Comparison of ENCODE assay signal across 10 cellular contexts in genomic region chr16:46949216-46949892, GRCh38.
DNase-seq lines count a peak whose midpoint lies in the region; ATAC-seq lines count a peak whose summit lies in the region.
"Had no signal": no experiment of that assay in that cellular context is flagged by ENCODE, and none has a peak within 500 bp of the region (broad histone marks: within the 10 kb centered on the region; RNA-seq: fewer than 3 reads in every experiment).

No MANE protein-coding gene starts in this region.

- DNase-seq in NCI-H2227 (lab: John Stamatoyannopoulos, UW; ENCODE audit: unreplicated experiment) (peak; percentile 17), NCI-H2227 treated with DMSO at 0.1 percent for 48 hours (lab: John Stamatoyannopoulos, UW) (no peak), epidermal melanocyte (ENCODE audit: insufficient read length, low spot score) (no peak), D341Med (ENCODE audit: low spot score) (no peak), amygdala (lab: John Stamatoyannopoulos, UW) (no peak)
- peak; percentile 28 for DNase-seq in activated T-helper 9 cell treated with anti-CD3 and anti-CD28 coated beads, Interleukin-2, amount 50 U/mL, for 16 hours (ENCODE audit: low read depth)
- DNase-seq in stimulated activated CD4-positive, alpha-beta T cell treated with anti-CD3 and anti-CD28 coated beads, Interleukin-12 subunit alpha, Interleukin-12 subunit beta, amount 100 ng/mL, for 48 hours (ENCODE audit: low read depth in 2 of 3, low spot score in 1 of 3): peak; percentile 32 to 37 (median 32)
- DNase-seq: cerebellar nuclear complex, naive B cell had no signal

- ATAC-seq in HG03442 (IDR thresholded peaks at IDR 0.05; ENCODE audit: unreplicated experiment): peak; percentile 66

Comparison
In these comparisons a context has a peak if more than half of its experiments do, and no peak if none do; other contexts are left out.
1. DNase-seq: peak in NCI-H2227 (single experiment), activated T-helper 9 cell treated with anti-CD3 and anti-CD28 coated beads, Interleukin-2, amount 50 U/mL, for 16 hours (single experiment) and stimulated activated CD4-positive, alpha-beta T cell treated with anti-CD3 and anti-CD28 coated beads, Interleukin-12 subunit alpha, Interleukin-12 subunit beta, amount 100 ng/mL, for 48 hours (3 of 3); none in NCI-H2227 treated with DMSO at 0.1 percent for 48 hours (single experiment), epidermal melanocyte (single experiment), D341Med (single experiment) and amygdala (0 of 56).